ENCODE assay signal across 31 cellular contexts in genomic region chr19:45345506-45345860, GRCh38. TPM values are rescaled to one million over a fixed set of nuclear protein-coding genes. Genes with fewer than 3 reads are reported as not detected.
"Had no signal": no experiment of that assay in that cellular context is flagged by ENCODE, and none has a peak within 500 bp of the region (broad histone marks: within the 10 kb centered on the region; RNA-seq: fewer than 3 reads in every experiment).

No MANE protein-coding gene starts in this region.

- ATAC-seq: activated CD8-positive, alpha-beta memory T cell treated with anti-CD3 and anti-CD28 coated beads, Interleukin-2, amount 10 ng/mL, durations not matched to agents 7 days and 5 days; activated naive CD8-positive, alpha-beta T cell treated with anti-CD3 and anti-CD28 coated beads, Interleukin-2, amount 50 U/mL, for 24 hours had no signal

- H3K27ac ChIP-seq: Peyer's patch, WERI-Rb-1 had no signal

- H3K36me3 ChIP-seq: Peyer's patch had no signal

- H3K4me3 ChIP-seq: Peyer's patch had no signal

- H3K9me3 ChIP-seq: Peyer's patch had no signal

- DNase-seq: activated CD4-positive, alpha-beta memory T cell treated with anti-CD3 and anti-CD28 coated beads, Interleukin-2, amount 10 ng/mL, durations not matched to agents 7 days and 5 days; activated CD4-positive, alpha-beta T cell treated with anti-CD3 and anti-CD28 coated beads for 1 hour; activated CD4-positive, alpha-beta T cell treated with anti-CD3 and anti-CD28 coated beads for 48 hours; activated CD4-positive, CD25-positive, alpha-beta regulatory T cell; activated CD8-positive, alpha-beta memory T cell treated with anti-CD3 and anti-CD28 coated beads for 24 hours; activated CD8-positive, alpha-beta memory T cell treated with anti-CD3 and anti-CD28 coated beads, Interleukin-2, amount 10 ng/mL, durations not matched to agents 7 days and 5 days; activated CD8-positive, alpha-beta memory T cell treated with anti-CD3 and anti-CD28 coated beads, Interleukin-2, amount 50 U/mL, for 48 hours; activated effector memory CD4-positive, alpha-beta T cell treated with Interleukin-2 at 50 U/mL for 16 hours; activated naive CD4-positive, alpha-beta T cell treated with anti-CD3 and anti-CD28 coated beads, Interleukin-2, amount 10 ng/mL, durations not matched to agents 7 days and 5 days; activated naive CD8-positive, alpha-beta T cell treated with anti-CD3 and anti-CD28 coated beads, Interleukin-2, amount 50 U/mL, for 24 hours; activated T-cell treated with anti-CD3 and anti-CD28 coated beads, Interleukin-2, amount 50 U/mL, for 48 hours; anterior cingulate cortex; caudate nucleus; NCI-H1048; NCI-H1105 treated with DMSO at 0.1 percent for 48 hours; NCI-H1436; NCI-H1694; NCI-H1930; NCI-H2081 treated with DMSO at 0.1 percent for 48 hours; NCI-H345; NCI-H524 treated with DMSO at 0.1 percent for 48 hours; Peyer's patch; Right ventricle myocardium superior; RPMI8226; SW 1271; T-helper 1 cell; T-helper 2 cell; T-helper 9 cell; WERI-Rb-1 had no signal

RNA-seq across cellular contexts. Expression of gene KLC3, which starts 4.9 kb away (rescaled TPM):
- total RNA-seq: activated CD4-positive, alpha-beta memory T cell treated with anti-CD3 and anti-CD28 coated beads, Interleukin-2, amount 10 ng/mL, durations not matched to agents 7 days and 5 days; activated CD8-positive, alpha-beta memory T cell treated with anti-CD3 and anti-CD28 coated beads, Interleukin-2, amount 10 ng/mL, durations not matched to agents 7 days and 5 days; Peyer's patch; Right ventricle myocardium superior had no signal

RNA-seq across cellular contexts. Expression of gene CKM, which starts 22.8 kb away (rescaled TPM):
- total RNA-seq: activated CD4-positive, alpha-beta memory T cell treated with anti-CD3 and anti-CD28 coated beads, Interleukin-2, amount 10 ng/mL, durations not matched to agents 7 days and 5 days; activated CD8-positive, alpha-beta memory T cell treated with anti-CD3 and anti-CD28 coated beads, Interleukin-2, amount 10 ng/mL, durations not matched to agents 7 days and 5 days; M059J; NCI-H460; Peyer's patch had no signal
